1 cellular context compared by ENCODE assay signal in genomic region chr7:136912339-136912738, GRCh38.
TF ChIP-seq lines count a peak whose summit lies in the region.

No MANE protein-coding gene starts in this region.

TF ChIP-seq in IMR-90, 13 proteins besides CTCF, POLR2A, EP300 and RAD21:
- no peak for TF ChIP-seq MXI1 (IDR thresholded peaks at IDR 0.05; ENCODE audit: borderline replicate concordance, low read depth, low read length)
- TF ChIP-seq MAZ (IDR thresholded peaks at IDR 0.05; ENCODE audit: borderline replicate concordance, low read depth, low read length), result no peak
- no peak for TF ChIP-seq CHD1 (IDR thresholded peaks at IDR 0.05; ENCODE audit: low read depth, low read length)
- no peak for TF ChIP-seq MAFK (IDR thresholded peaks at IDR 0.05; ENCODE audit: low read depth, low read length)
- TF ChIP-seq BHLHE40 (IDR thresholded peaks at IDR 0.05; ENCODE audit: low read depth, low read length), result no peak
- TF ChIP-seq NFE2L2 (IDR thresholded peaks at IDR 0.05; ENCODE audit: low read depth, low read length), result no peak
- TF ChIP-seq, protein P1, sequence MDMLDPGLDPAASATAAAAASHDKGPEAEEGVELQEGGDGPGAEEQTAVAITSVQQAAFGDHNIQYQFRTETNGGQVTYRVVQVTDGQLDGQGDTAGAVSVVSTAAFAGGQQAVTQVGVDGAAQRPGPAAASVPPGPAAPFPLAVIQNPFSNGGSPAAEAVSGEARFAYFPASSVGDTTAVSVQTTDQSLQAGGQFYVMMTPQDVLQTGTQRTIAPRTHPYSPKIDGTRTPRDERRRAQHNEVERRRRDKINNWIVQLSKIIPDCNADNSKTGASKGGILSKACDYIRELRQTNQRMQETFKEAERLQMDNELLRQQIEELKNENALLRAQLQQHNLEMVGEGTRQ (IDR thresholded peaks at IDR 0.05; ENCODE audit: low read depth, low read length), result no peak
- no peak for TF ChIP-seq RCOR1 (IDR thresholded peaks at IDR 0.05; ENCODE audit: insufficient replicate concordance, low read length)
- no peak for TF ChIP-seq RFX5 (IDR thresholded peaks at IDR 0.05; ENCODE audit: low read depth, low read length)
- TF ChIP-seq SMC3 (IDR thresholded peaks at IDR 0.05; ENCODE audit: low read depth, low read length), result no peak
- no peak for TF ChIP-seq ELK1 (IDR thresholded peaks at IDR 0.05; ENCODE audit: borderline replicate concordance, low read depth, low read length)
TF ChIP-seq in IMR-90: peak in this region for 0.
